In genomic region chr2:9951522-9952285, GRCh38 we compare ENCODE assay signal across 8 cellular contexts. TPM values are rescaled to one million over a fixed set of nuclear protein-coding genes. Genes with fewer than 3 reads are reported as not detected.
DNase-seq lines count a peak whose midpoint lies in the region; ATAC-seq and TF ChIP-seq lines count a peak whose summit lies in the region.

Gene GRHL1, plus strand, starts transcription at chr2:9951693. Its CDS starts 141 bp downstream, at chr2:9951834.

- no peak within 1 kb of the TSS for H3K27ac ChIP-seq in SK-N-MC

- H3K4me3 ChIP-seq in NB4 (ENCODE audit: low read depth, low read length) = peak within 1 kb of the TSS; percentile 30
- peak within 1 kb of the TSS; percentile 87 for H3K4me3 ChIP-seq in SK-N-MC

- DNase-seq in GF-D8 (lab: John Stamatoyannopoulos, UW) (peak; percentile 17), NB4 (ENCODE audit: low read depth) (peak; percentile 93), SK-N-MC (ENCODE audit: low read depth, low spot score) (no peak), glomerular endothelial cell (ENCODE audit: extremely low read depth, low read depth, low spot score) (peak; percentile 5), occipital lobe (lab: John Stamatoyannopoulos, UW) (peak; percentile 93), superior temporal gyrus (ENCODE audit: extremely low spot score) (peak; percentile 91)
- DNase-seq in activated naive CD4-positive, alpha-beta T cell treated with anti-CD3 and anti-CD28 coated beads, Interleukin-2, amount 50 U/mL, for 16 hours = peak; percentile 93

- no peak for TF ChIP-seq POLR2A in NB4 (IDR thresholded peaks at IDR 0.05; ENCODE audit: extremely low read depth, insufficient read length)

- peak within 1 kb of the TSS; percentile 55 for H3K9ac ChIP-seq in SK-N-MC (ENCODE audit: insufficient read length)

- peak; percentile 93 for ATAC-seq in HG02588 (IDR thresholded peaks at IDR 0.05; ENCODE audit: unreplicated experiment)

- H3K9me3 ChIP-seq in SK-N-MC (ENCODE audit: low read depth, low read length) = no peaks in the 10 kb centered on the region

- no peaks in the 10 kb centered on the region for H3K36me3 ChIP-seq in SK-N-MC (ENCODE audit: insufficient read depth, low read length)

- no peak for TF ChIP-seq CTCF in NB4 (IDR thresholded peaks at IDR 0.05; ENCODE audit: low read depth, low read length)

RNA-seq across cellular contexts. Expression of gene GRHL1, which starts in this region (rescaled TPM):
- total RNA-seq in glomerular endothelial cell = 0.82 TPM in 1 of 2 replicates, not detected in the other
- 4.1 TPM for total RNA-seq in occipital lobe

Comparison
In these comparisons a context has a peak if more than half of its experiments do, and no peak if none do; other contexts are left out.
1. Peak in DNase-seq in glomerular endothelial cell; RNA of the gene not detected or under 1 TPM.